Comparison of ENCODE assay signal across 1 cellular context in the genomic region with DNA sequence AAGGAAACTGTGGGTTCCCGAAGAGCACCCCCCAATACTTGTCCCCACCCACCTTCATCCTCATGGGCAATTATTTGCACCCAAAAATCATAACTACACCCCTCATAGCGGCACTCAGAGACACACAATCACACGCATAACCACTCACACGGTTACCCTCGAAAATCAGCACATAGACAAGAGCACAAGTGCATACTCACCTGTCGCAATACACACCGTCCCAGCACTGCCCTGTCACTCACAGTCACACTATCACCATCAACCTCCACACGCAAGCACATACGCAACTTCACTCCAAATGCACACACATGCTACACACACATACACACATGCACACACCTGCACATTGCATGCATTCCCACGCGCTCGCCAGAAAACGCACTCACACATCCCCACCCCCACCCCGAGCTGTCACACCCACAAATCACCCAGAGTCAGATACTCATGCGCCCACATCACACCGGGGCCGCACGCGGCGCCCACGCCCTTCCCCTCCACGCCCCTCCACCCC.
TF ChIP-seq lines count a peak whose summit lies in the region.

No MANE protein-coding gene starts in this region.

TF ChIP-seq in IMR-90, 13 proteins besides CTCF, POLR2A, EP300 and RAD21:
- TF ChIP-seq MXI1 (IDR thresholded peaks at IDR 0.05; ENCODE audit: borderline replicate concordance, low read depth, low read length) = no peak
- no peak for TF ChIP-seq MAFK (IDR thresholded peaks at IDR 0.05; ENCODE audit: low read depth, low read length)
- TF ChIP-seq, protein P1, sequence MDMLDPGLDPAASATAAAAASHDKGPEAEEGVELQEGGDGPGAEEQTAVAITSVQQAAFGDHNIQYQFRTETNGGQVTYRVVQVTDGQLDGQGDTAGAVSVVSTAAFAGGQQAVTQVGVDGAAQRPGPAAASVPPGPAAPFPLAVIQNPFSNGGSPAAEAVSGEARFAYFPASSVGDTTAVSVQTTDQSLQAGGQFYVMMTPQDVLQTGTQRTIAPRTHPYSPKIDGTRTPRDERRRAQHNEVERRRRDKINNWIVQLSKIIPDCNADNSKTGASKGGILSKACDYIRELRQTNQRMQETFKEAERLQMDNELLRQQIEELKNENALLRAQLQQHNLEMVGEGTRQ (IDR thresholded peaks at IDR 0.05; ENCODE audit: low read depth, low read length) = no peak
- no peak for TF ChIP-seq RCOR1 (IDR thresholded peaks at IDR 0.05; ENCODE audit: insufficient replicate concordance, low read length)
- TF ChIP-seq, protein P2, sequence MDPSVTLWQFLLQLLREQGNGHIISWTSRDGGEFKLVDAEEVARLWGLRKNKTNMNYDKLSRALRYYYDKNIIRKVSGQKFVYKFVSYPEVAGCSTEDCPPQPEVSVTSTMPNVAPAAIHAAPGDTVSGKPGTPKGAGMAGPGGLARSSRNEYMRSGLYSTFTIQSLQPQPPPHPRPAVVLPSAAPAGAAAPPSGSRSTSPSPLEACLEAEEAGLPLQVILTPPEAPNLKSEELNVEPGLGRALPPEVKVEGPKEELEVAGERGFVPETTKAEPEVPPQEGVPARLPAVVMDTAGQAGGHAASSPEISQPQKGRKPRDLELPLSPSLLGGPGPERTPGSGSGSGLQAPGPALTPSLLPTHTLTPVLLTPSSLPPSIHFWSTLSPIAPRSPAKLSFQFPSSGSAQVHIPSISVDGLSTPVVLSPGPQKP (IDR thresholded peaks at IDR 0.05; ENCODE audit: borderline replicate concordance, low read depth, low read length) = no peak
- TF ChIP-seq NFE2L2 (IDR thresholded peaks at IDR 0.05; ENCODE audit: low read depth, low read length) = no peak
- peak; percentile 11; the same call in 1 of the 2 replicates for TF ChIP-seq CEBPB (IDR thresholded peaks at IDR 0.05; ENCODE audit: low read depth, low read length)
- TF ChIP-seq FOS (IDR thresholded peaks at IDR 0.05; ENCODE audit: low read depth, low read length) = no peak
